In genomic region chr14:69592923-69593677, GRCh38 we compare ENCODE assay signal across 12 cellular contexts. TPM values are rescaled to one million over a fixed set of nuclear protein-coding genes. Genes with fewer than 3 reads are reported as not detected.
DNase-seq lines count a peak whose midpoint lies in the region; FAIRE-seq and TF ChIP-seq lines count a peak whose summit lies in the region.
"Had no signal": no experiment of that assay in that cellular context is flagged by ENCODE, and none has a peak within 500 bp of the region (broad histone marks: within the 10 kb centered on the region; RNA-seq: fewer than 3 reads in every experiment).

No MANE protein-coding gene starts in this region.

- 28% methylated on average over 6 of the region's 7 CpGs for WGBS in mammary epithelial cell (ENCODE audit: low coverage, missing lambda C conversion rate)
- WGBS in mesenchymal stem cell, result 74% methylated on average over 6 of the region's 7 CpGs

- FAIRE-seq in urothelium cell line (lab: Jason Lieb, UNC), result peak; percentile 67
- FAIRE-seq: H1, pancreas, RCC 7860 had no signal

- no peaks in the 10 kb centered on the region for H3K79me2 ChIP-seq in mammary epithelial cell (ENCODE audit: insufficient read depth, low read length)

- H2BK5ac ChIP-seq in mesenchymal stem cell (ENCODE audit: low read depth, low read length, poor library complexity, severe bottlenecking), result no peak overlapping the region

- no peak overlapping the region for H2BK12ac ChIP-seq in mesenchymal stem cell (ENCODE audit: low read length in 2 of 2)

- CTCF ChIA-PET in mammary epithelial cell (lab: Charles Lee; ENCODE audit: low non-redundant PET), result no interaction called here

- no peaks in the 10 kb centered on the region for H3K79me1 ChIP-seq in mesenchymal stem cell (replicated peaks; ENCODE audit: low read length, poor library complexity, severe bottlenecking)

- TF ChIP-seq CTCF in mammary epithelial cell (conservative IDR thresholded peaks at IDR 0.05 in 1 of 2, IDR thresholded peaks at IDR 0.05 in 1 of 2; ENCODE audit: extremely low read depth in 1 of 2, insufficient read depth in 1 of 2, low read depth in 1 of 2, low read length in 2 of 2), result no peak

- H3K18ac ChIP-seq in mesenchymal stem cell (ENCODE audit: low read depth in 1 of 2, low read length in 2 of 2), result no peak overlapping the region

- H3K27ac ChIP-seq in mammary epithelial cell (ENCODE audit: insufficient read depth, low read depth, low read length) (no peak overlapping the region), mesenchymal stem cell (ENCODE audit: low read length, poor library complexity, severe bottlenecking) (no peak overlapping the region)
- H3K27ac ChIP-seq: pancreas had no signal

- H2BK15ac ChIP-seq in mesenchymal stem cell (ENCODE audit: low read depth, poor library complexity, severe bottlenecking), result no peak overlapping the region

- no peak overlapping the region for H3K9ac ChIP-seq in mammary epithelial cell (ENCODE audit: insufficient read depth, low read length)
- peak overlapping the region; percentile 76 for H3K9ac ChIP-seq in mesenchymal stem cell (ENCODE audit: low read length)

- H3K4ac ChIP-seq in mesenchymal stem cell (ENCODE audit: low read depth in 1 of 2, low read length in 2 of 2), result no peak overlapping the region

- dilution Hi-C loops in mammary epithelial cell (cut with HindIII; ENCODE audit: low sequenced_read_pairs), result loop anchor here (25.0 kb wide), 1 partner anchor 444 kb away; no protein-coding TSS in a partner anchor

- H2AFZ ChIP-seq in mammary epithelial cell (ENCODE audit: low read depth, low read length), result peak overlapping the region; percentile 25
- H2AFZ ChIP-seq in mesenchymal stem cell (ENCODE audit: low read depth, low read length), result no peak overlapping the region

- H3K4me1 ChIP-seq in mammary epithelial cell (ENCODE audit: insufficient read depth, low read length) (peaks cover 6% of the 10 kb centered on the region), mesenchymal stem cell (ENCODE audit: control insufficient read depth, insufficient read depth, low read depth, low read length) (no peaks in the 10 kb centered on the region)
- H3K4me1 ChIP-seq: pancreas had no signal

- H3K9me3 ChIP-seq in mammary epithelial cell (replicated peaks; ENCODE audit: insufficient read depth, low read length) (no peaks in the 10 kb centered on the region), mesenchymal stem cell (ENCODE audit: control insufficient read depth, low read length) (no peaks in the 10 kb centered on the region)
- H3K9me3 ChIP-seq: pancreas had no signal

- no TSS peak for BruUV-seq in mammary epithelial cell (replicated peaks; lab: Mats Ljungman, UMichigan)

- H3K4me2 ChIP-seq in mammary epithelial cell (ENCODE audit: insufficient read depth, low read depth, low read length), result peak overlapping the region; percentile 31
- H3K4me2 ChIP-seq in mesenchymal stem cell (ENCODE audit: low read length, poor library complexity, severe bottlenecking), result no peak overlapping the region

- H3K27me3 ChIP-seq in mammary epithelial cell (ENCODE audit: insufficient read depth, low read length) (no peaks in the 10 kb centered on the region), mesenchymal stem cell (ENCODE audit: control insufficient read depth in 1 of 2, insufficient read depth in 1 of 2, low read length in 2 of 2) (peaks cover 0 to 4% of the 10 kb centered on the region in 2 experiments)
- H3K27me3 ChIP-seq: pancreas had no signal

- H4K20me1 ChIP-seq in mammary epithelial cell (ENCODE audit: insufficient read depth, low read length), result no peaks in the 10 kb centered on the region

- peak; percentile 96 for DNase-seq in NCI-H1092 treated with DMSO at 0.1 percent for 48 hours (lab: John Stamatoyannopoulos, UW)
- no peak for DNase-seq in mammary epithelial cell
- DNase-seq in mesenchymal stem cell, result no peak
- peak; percentile 44 for DNase-seq in urothelium cell line (ENCODE audit: low spot score)
- DNase-seq in stimulated activated CD4-positive, alpha-beta T cell treated with anti-CD3 and anti-CD28 coated beads, Interleukin-4, amount 100 ng/mL, for 1 hour, result no peak
- no peak for DNase-seq in activated CD4-positive, alpha-beta T cell treated with anti-CD3 and anti-CD28 coated beads, Interleukin-2, amount 50 U/mL, for 1 hour
- DNase-seq in RKO (ENCODE audit: low spot score), result no peak
- DNase-seq: activated T-cell treated with anti-CD3 and anti-CD28 coated beads, Interleukin-2, amount 50 U/mL, for 4 hours; pancreas had no signal

- H3K23ac ChIP-seq in mesenchymal stem cell (ENCODE audit: low read length in 2 of 2), result no peak overlapping the region

- H3K36me3 ChIP-seq in mammary epithelial cell (ENCODE audit: insufficient read depth, low read length) (no peaks in the 10 kb centered on the region), mesenchymal stem cell (ENCODE audit: control insufficient read depth in 1 of 2, insufficient read depth in 2 of 2, low read depth in 1 of 2, low read length in 2 of 2) (no peaks in the 10 kb centered on the region)
- H3K36me3 ChIP-seq: pancreas had no signal

- intact Hi-C loops in mammary epithelial cell (cut with micrococcal nuclease), result no loop called here

- no peak overlapping the region for H4K91ac ChIP-seq in mesenchymal stem cell (ENCODE audit: low read length)

- H3K4me3 ChIP-seq in mammary epithelial cell (replicated peaks in 1 of 3; ENCODE audit: insufficient read depth in 1 of 3, low read depth in 2 of 3, low read length in 3 of 3) (no peak overlapping the region), mesenchymal stem cell (ENCODE audit: insufficient read depth in 1 of 2, low read depth in 1 of 2, low read length in 2 of 2) (peak overlapping the region in 1 of 2 experiments; percentile 72)
- H3K4me3 ChIP-seq: pancreas had no signal

- no peak overlapping the region for H3K14ac ChIP-seq in mesenchymal stem cell (ENCODE audit: low read length in 2 of 2)

- H2BK120ac ChIP-seq in mesenchymal stem cell (ENCODE audit: low read depth, low read length), result no peak overlapping the region

- H4K8ac ChIP-seq in mesenchymal stem cell (ENCODE audit: low read length), result no peak overlapping the region

- in situ Hi-C loops in mammary epithelial cell (cut with MboI; ENCODE audit: low sequenced_read_pairs in 2 of 2), result no loop called here

- H2AK5ac ChIP-seq in mesenchymal stem cell (ENCODE audit: low read length, severe bottlenecking), result no peak overlapping the region

RNA-seq across cellular contexts. Expression of gene SUSD6, which starts 18.3 kb away (rescaled TPM):
- 10 to 100 TPM; 34.8 to 45.6 TPM for total RNA-seq in mammary epithelial cell
- polyA plus RNA-seq in mammary epithelial cell, result 17.1 TPM
- polyA minus RNA-seq in mammary epithelial cell, result 41.4 TPM
- polyA plus RNA-seq in mesenchymal stem cell (2013, experiment 1 of 2), result 8.9 TPM
- 9.1 TPM for polyA plus RNA-seq in mesenchymal stem cell (2013, experiment 2 of 2)

RNA-seq across cellular contexts. Expression of gene CCDC177, which starts 18.4 kb away (rescaled TPM):
- total RNA-seq in mammary epithelial cell, result not detected
- polyA plus RNA-seq in mammary epithelial cell, result not detected
- not detected for polyA minus RNA-seq in mammary epithelial cell
- polyA plus RNA-seq in mesenchymal stem cell (2013, experiment 1 of 2), result not detected
- polyA plus RNA-seq in mesenchymal stem cell (2013, experiment 2 of 2), result not detected
- total RNA-seq: epithelial cell of proximal tubule, pancreas had no signal
- polyA plus RNA-seq: pancreas had no signal

Comparison
In these comparisons a context has a peak if more than half of its experiments do, and no peak if none do; other contexts are left out.
1. DNase-seq: peak in NCI-H1092 treated with DMSO at 0.1 percent for 48 hours (single experiment) and urothelium cell line (single experiment); none in mammary epithelial cell (single experiment), mesenchymal stem cell (single experiment), stimulated activated CD4-positive, alpha-beta T cell treated with anti-CD3 and anti-CD28 coated beads, Interleukin-4, amount 100 ng/mL, for 1 hour (single experiment), activated CD4-positive, alpha-beta T cell treated with anti-CD3 and anti-CD28 coated beads, Interleukin-2, amount 50 U/mL, for 1 hour (single experiment) and RKO (single experiment).